In genomic region chr12:52074006-52074405, GRCh38 we compare ENCODE assay signal across 9 cellular contexts. TPM values are rescaled to one million over a fixed set of nuclear protein-coding genes. Genes with fewer than 3 reads are reported as not detected.
DNase-seq lines count a peak whose midpoint lies in the region; ATAC-seq and TF ChIP-seq lines count a peak whose summit lies in the region.
"Had no signal": no experiment of that assay in that cellular context is flagged by ENCODE, and none has a peak within 500 bp of the region (broad histone marks: within the 10 kb centered on the region; RNA-seq: fewer than 3 reads in every experiment).

No MANE protein-coding gene starts in this region.

- no peaks in the 10 kb centered on the region for H3K27me3 ChIP-seq in naive thymus-derived CD4-positive, alpha-beta T cell (ENCODE audit: control insufficient read depth in 2 of 2, insufficient read depth in 2 of 2, low read length in 2 of 2)

- H3K4me1 ChIP-seq in naive thymus-derived CD4-positive, alpha-beta T cell (ENCODE audit: control insufficient read depth in 2 of 2, insufficient read depth in 2 of 2, low read length in 2 of 2): peaks cover 17 to 31% of the 10 kb centered on the region in 2 donors

- CTCF ChIA-PET in activated CD8-positive, alpha-beta T cell treated with anti-CD3 and anti-CD28 coated beads for 36 hours (lab: Charles Lee): interaction anchor here (1.0 to 27.5 kb wide), 3 partner anchors 8 to 48 kb away, joined by 3 to 602 read pairs (median 36); no protein-coding TSS in a partner anchor
- CTCF ChIA-PET in naive thymus-derived CD4-positive, alpha-beta T cell (lab: Charles Lee): interaction anchor here (21.9 kb wide), 1 partner anchor 48 kb away, joined by 457 read pairs; no protein-coding TSS in a partner anchor

- POLR2A ChIA-PET in activated CD8-positive, alpha-beta T cell treated with anti-CD3 and anti-CD28 coated beads for 36 hours (lab: Charles Lee): no interaction called here
- POLR2A ChIA-PET in naive thymus-derived CD4-positive, alpha-beta T cell (lab: Charles Lee): no interaction called here

- no peak for ATAC-seq in activated CD8-positive, alpha-beta T cell treated with anti-CD3 and anti-CD28 coated beads for 36 hours
- no peak for ATAC-seq in naive thymus-derived CD4-positive, alpha-beta T cell
- no peak for ATAC-seq in HG02763 (IDR thresholded peaks at IDR 0.05; ENCODE audit: unreplicated experiment)
- ATAC-seq in HG03039 (IDR thresholded peaks at IDR 0.05; ENCODE audit: unreplicated experiment): no peak

- H3K27ac Mint-ChIP-seq in activated CD8-positive, alpha-beta T cell treated with anti-CD3 and anti-CD28 coated beads for 36 hours: peak overlapping the region; percentile 50
- peak overlapping the region in 6 of 9 donors; percentile 30 to 88 (median 60) for H3K27ac Mint-ChIP-seq in naive thymus-derived CD4-positive, alpha-beta T cell

- no peak overlapping the region for H3K27ac ChIP-seq in naive thymus-derived CD4-positive, alpha-beta T cell (ENCODE audit: low read depth, low read length)

- peaks cover 40% of the 10 kb centered on the region for H3K36me3 Mint-ChIP-seq in activated CD8-positive, alpha-beta T cell treated with anti-CD3 and anti-CD28 coated beads for 36 hours (ENCODE audit: low read depth)
- H3K36me3 Mint-ChIP-seq in naive thymus-derived CD4-positive, alpha-beta T cell: peaks cover 13 to 39% (median 20%) of the 10 kb centered on the region in 5 donors

- no peak for TF ChIP-seq CTCF in activated CD8-positive, alpha-beta T cell treated with anti-CD3 and anti-CD28 coated beads for 36 hours (IDR thresholded peaks at IDR 0.05)

- no peak overlapping the region for H3K4me3 Mint-ChIP-seq in activated CD8-positive, alpha-beta T cell treated with anti-CD3 and anti-CD28 coated beads for 36 hours
- peak overlapping the region in 6 of 10 donors; percentile 23 to 68 (median 51) for H3K4me3 Mint-ChIP-seq in naive thymus-derived CD4-positive, alpha-beta T cell
- H3K4me3 Mint-ChIP-seq: central memory CD8-positive, alpha-beta T cell had no signal

- no peaks in the 10 kb centered on the region for H3K9me3 ChIP-seq in naive thymus-derived CD4-positive, alpha-beta T cell (ENCODE audit: control insufficient read depth in 2 of 3, low read length in 3 of 3)

- DNase-seq in DMS79 (lab: John Stamatoyannopoulos, UW) (peak; percentile 70), LHCN-M2 (ENCODE audit: low read depth) (peak; percentile 60), amygdala (lab: John Stamatoyannopoulos, UW) (no peak)
- DNase-seq in activated CD8-positive, alpha-beta T cell treated with anti-CD3 and anti-CD28 coated beads for 36 hours: no peak
- DNase-seq in naive thymus-derived CD4-positive, alpha-beta T cell: no peak
- no peak for DNase-seq in stimulated activated CD4-positive, alpha-beta T cell treated with anti-CD3 and anti-CD28 coated beads, Interleukin-2, amount 100 ng/mL, for 24 hours

- no peaks in the 10 kb centered on the region for H3K9me3 Mint-ChIP-seq in activated CD8-positive, alpha-beta T cell treated with anti-CD3 and anti-CD28 coated beads for 36 hours
- peaks cover 0 to under 1% (median 0%) of the 10 kb centered on the region in 11 donors for H3K9me3 Mint-ChIP-seq in naive thymus-derived CD4-positive, alpha-beta T cell
- H3K9me3 Mint-ChIP-seq: central memory CD8-positive, alpha-beta T cell had no signal

- no peaks in the 10 kb centered on the region for H3K27me3 Mint-ChIP-seq in activated CD8-positive, alpha-beta T cell treated with anti-CD3 and anti-CD28 coated beads for 36 hours
- H3K27me3 Mint-ChIP-seq in naive thymus-derived CD4-positive, alpha-beta T cell: no peaks in the 10 kb centered on the region
- H3K27me3 Mint-ChIP-seq: central memory CD8-positive, alpha-beta T cell had no signal

- H3K36me3 ChIP-seq in naive thymus-derived CD4-positive, alpha-beta T cell (ENCODE audit: control insufficient read depth in 2 of 3, insufficient read depth in 3 of 3, low read length in 3 of 3): peaks cover 0 to 67% (median 6%) of the 10 kb centered on the region in 3 experiments

- H3K4me1 Mint-ChIP-seq in activated CD8-positive, alpha-beta T cell treated with anti-CD3 and anti-CD28 coated beads for 36 hours (ENCODE audit: low read depth): peaks cover 39% of the 10 kb centered on the region
- peaks cover 40 to 63% (median 51%) of the 10 kb centered on the region in 7 donors for H3K4me1 Mint-ChIP-seq in naive thymus-derived CD4-positive, alpha-beta T cell

- H3K4me3 ChIP-seq in naive thymus-derived CD4-positive, alpha-beta T cell (ENCODE audit: low read length): no peak overlapping the region

- intact Hi-C loops in activated CD8-positive, alpha-beta T cell treated with anti-CD3 and anti-CD28 coated beads for 36 hours (cut with micrococcal nuclease): no loop called here
- intact Hi-C loops in naive thymus-derived CD4-positive, alpha-beta T cell (cut with micrococcal nuclease): no loop called here

RNA-seq across cellular contexts. Expression of gene ATG101, which starts 4.2 kb away (rescaled TPM):
- total RNA-seq in LHCN-M2 (2014; rRNA removed): 69.2 and 70.4 TPM in 2 replicates
- polyA plus RNA-seq in LHCN-M2 (2012): 81.8 TPM
- 10 to 100 TPM; 25.6 to 28.4 TPM for total RNA-seq in activated CD8-positive, alpha-beta T cell treated with anti-CD3 and anti-CD28 coated beads for 36 hours
- total RNA-seq in naive thymus-derived CD4-positive, alpha-beta T cell: 10 to 100 TPM; 20.7 to 39.7 (median 34.3) TPM
- polyA plus RNA-seq in naive thymus-derived CD4-positive, alpha-beta T cell: 10 to 100 TPM; 20.9 to 30.9 TPM

RNA-seq across cellular contexts. Expression of gene SMIM41, which starts 5.5 kb away (rescaled TPM):
- total RNA-seq in LHCN-M2 (2014; rRNA removed): not detected in 2 replicates
- 0.05 TPM for polyA plus RNA-seq in LHCN-M2 (2012)
- total RNA-seq in activated CD8-positive, alpha-beta T cell treated with anti-CD3 and anti-CD28 coated beads for 36 hours: not detected
- under 1 TPM in 2 of 5 experiments, not detected in 3; 0.24 to 0.27 TPM for total RNA-seq in naive thymus-derived CD4-positive, alpha-beta T cell
- polyA plus RNA-seq in naive thymus-derived CD4-positive, alpha-beta T cell: not detected

RNA-seq across cellular contexts. Expression of gene NR4A1, which starts 22.8 kb away (rescaled TPM):
- total RNA-seq in LHCN-M2 (2014; rRNA removed): 1.3 and 2.3 TPM in 2 replicates
- 1.1 TPM for polyA plus RNA-seq in LHCN-M2 (2012)
- 100 to 1,000 TPM; 120 to 128 TPM for total RNA-seq in activated CD8-positive, alpha-beta T cell treated with anti-CD3 and anti-CD28 coated beads for 36 hours
- total RNA-seq in naive thymus-derived CD4-positive, alpha-beta T cell: 100 to 1,000 TPM in 2 of 5 experiments, 1 to 10 TPM in 1, under 1 TPM in 2; 0.89 to 279 (median 7.1) TPM
- 1 to 10 TPM in 1 of 2 donors, under 1 TPM in 1; 0.28 to 1.1 TPM for polyA plus RNA-seq in naive thymus-derived CD4-positive, alpha-beta T cell

Comparison
In these comparisons a context has a peak if more than half of its experiments do, and no peak if none do; other contexts are left out.
1. DNase-seq: peak in DMS79 (single experiment) and LHCN-M2 (single experiment); none in activated CD8-positive, alpha-beta T cell treated with anti-CD3 and anti-CD28 coated beads for 36 hours (single experiment), naive thymus-derived CD4-positive, alpha-beta T cell (0 of 9), amygdala (0 of 56) and stimulated activated CD4-positive, alpha-beta T cell treated with anti-CD3 and anti-CD28 coated beads, Interleukin-2, amount 100 ng/mL, for 24 hours (0 of 2).